21 cellular contexts compared by ENCODE assay signal in genomic region chr12:6042447-6042846, GRCh38.
DNase-seq lines count a peak whose midpoint lies in the region; ATAC-seq, FAIRE-seq and TF ChIP-seq lines count a peak whose summit lies in the region.
"Had no signal": no experiment of that assay in that cellular context is flagged by ENCODE, and none has a peak within 500 bp of the region (broad histone marks: within the 10 kb centered on the region; RNA-seq: fewer than 3 reads in every experiment).

No MANE protein-coding gene starts in this region.

- H3K9ac ChIP-seq in HepG2 (ENCODE audit: insufficient read depth, low read depth, low read length) (no peak overlapping the region), IMR-90 (ENCODE audit: low read depth, low read length) (no peak overlapping the region), K562 (ENCODE audit: insufficient read depth in 1 of 2, low read depth in 2 of 2, low read length in 2 of 2) (no peak overlapping the region)
- H3K9ac ChIP-seq: BLaER1 treated with 17β-estradiol and CSF1 and Interleukin-3, amounts not matched to agents 10 nM and 100 nM had no signal

- POLR2A ChIA-PET in HepG2 (lab: Yijun Ruan, JAX) = no interaction called here
- POLR2A ChIA-PET in IMR-90 (lab: Charles Lee; ENCODE audit: unreplicated experiment) = no interaction called here
- POLR2A ChIA-PET in K562 (lab: Yijun Ruan, JAX) = interaction anchor here (0.6 kb wide), 1 partner anchor 124 kb away, joined by 3 read pairs; no protein-coding TSS in a partner anchor

- BruUV-seq in HepG2 (replicated peaks; lab: Mats Ljungman, UMichigan) = no TSS peak
- BruUV-seq in IMR-90 (replicated peaks; lab: Mats Ljungman, UMichigan) = no TSS peak
- no TSS peak for BruUV-seq in K562 (replicated peaks; lab: Mats Ljungman, UMichigan)

- H4K5ac ChIP-seq in IMR-90 (ENCODE audit: low read depth, low read length) = no peak overlapping the region

- H3K9me3 ChIP-seq in HepG2 (ENCODE audit: low read length) = no peaks in the 10 kb centered on the region
- no peaks in the 10 kb centered on the region for H3K9me3 ChIP-seq in right lobe of liver
- no peaks in the 10 kb centered on the region for H3K9me3 ChIP-seq in IMR-90 (ENCODE audit: control insufficient read depth, insufficient read depth, low read length)
- no peaks in the 10 kb centered on the region for H3K9me3 ChIP-seq in K562 (replicated peaks; ENCODE audit: control insufficient read depth, insufficient read depth, low read depth, low read length)
- no peaks in the 10 kb centered on the region for H3K9me3 ChIP-seq in osteoblast (ENCODE audit: low read depth, low read length)
- H3K9me3 ChIP-seq: BLaER1 treated with 17β-estradiol and CSF1 and Interleukin-3, amounts not matched to agents 10 nM and 100 nM; Caco-2 had no signal

- dilution Hi-C loops in IMR-90 (cut with HindIII; ENCODE audit: low sequenced_read_pairs, unreplicated experiment) = no loop called here

- no peaks in the 10 kb centered on the region for H3K79me1 ChIP-seq in IMR-90 (ENCODE audit: low read depth in 1 of 2, low read length in 2 of 2)

- no peak overlapping the region for H4K91ac ChIP-seq in IMR-90 (ENCODE audit: insufficient read depth, low read depth, low read length)

- 72% methylated on average over 16 of the region's 16 CpGs for WGBS in HepG2 (ENCODE audit: low lambda C conversion rate)
- WGBS in right lobe of liver (ENCODE audit: insufficient coverage, low coverage, low lambda C conversion rate, missing lambda C conversion rate) = 77% methylated on average over 9 of the region's 16 CpGs
- 97% methylated on average over 15 of the region's 16 CpGs; no CpG with 5 or more reads in 1 of the 2 experiments for WGBS in IMR-90 (ENCODE audit: extremely low coverage in 2 of 2, insufficient read length in 1 of 2), 2 experiments
- 1% methylated on average over 12 of the region's 16 CpGs for WGBS in K562 (ENCODE audit: insufficient coverage, low coverage, missing lambda C conversion rate)

- H2BK120ac ChIP-seq in IMR-90 (ENCODE audit: low read depth, low read length) = no peak overlapping the region

- intact Hi-C loops in HepG2 (cut with micrococcal nuclease; ENCODE audit: unreplicated experiment) (no loop called here), right lobe of liver (cut with DNase I) (no loop called here), IMR-90 (cut with micrococcal nuclease) (loop anchor here (10.0 kb wide), 1 partner anchor 958 kb away; no protein-coding TSS in a partner anchor), K562 (cut with micrococcal nuclease) (no loop called here), Right ventricle myocardium superior (cut with DNase I) (no loop called here)

- H3K27me3 ChIP-seq in HepG2 (ENCODE audit: control insufficient read depth in 1 of 2, insufficient read depth in 2 of 2, low read length in 2 of 2) = no peaks in the 10 kb centered on the region
- no peaks in the 10 kb centered on the region for H3K27me3 ChIP-seq in right lobe of liver
- no peaks in the 10 kb centered on the region for H3K27me3 ChIP-seq in IMR-90 (ENCODE audit: control insufficient read depth, insufficient read depth, low read length)
- peaks cover 2 to 26% of the 10 kb centered on the region in 2 experiments; a peak in 3 of 5 replicates for H3K27me3 ChIP-seq in K562 (ENCODE audit: control insufficient read depth in 2 of 2, insufficient read depth in 2 of 2, low read length in 2 of 2)
- no peaks in the 10 kb centered on the region for H3K27me3 ChIP-seq in osteoblast (ENCODE audit: insufficient read depth, low read length)
- H3K27me3 ChIP-seq: BLaER1 treated with 17β-estradiol and CSF1 and Interleukin-3, amounts not matched to agents 10 nM and 100 nM had no signal

- H3K56ac ChIP-seq in IMR-90 (ENCODE audit: extremely low read depth, insufficient read depth, low read length) = no peak overlapping the region

- H3K18ac ChIP-seq in IMR-90 (ENCODE audit: low read depth, low read length) = no peak overlapping the region

- H3K4me3 ChIP-seq in HepG2 (replicated peaks in 1 of 3; ENCODE audit: insufficient read depth in 1 of 3, low read depth in 2 of 3, low read length in 3 of 3) = no peak overlapping the region
- no peak overlapping the region for H3K4me3 ChIP-seq in right lobe of liver
- H3K4me3 ChIP-seq in IMR-90 (ENCODE audit: insufficient read depth, low read depth, low read length) = no peak overlapping the region
- no peak overlapping the region for H3K4me3 ChIP-seq in K562
- H3K4me3 ChIP-seq in osteoblast (ENCODE audit: insufficient read depth, low read length) = no peak overlapping the region
- H3K4me3 ChIP-seq: BLaER1 treated with 17β-estradiol and CSF1 and Interleukin-3, amounts not matched to agents 10 nM and 100 nM had no signal

- H4K20me1 ChIP-seq in HepG2 (ENCODE audit: insufficient read depth, low read length) (no peaks in the 10 kb centered on the region), IMR-90 (ENCODE audit: insufficient read depth, low read length) (no peaks in the 10 kb centered on the region), K562 (replicated peaks; ENCODE audit: control insufficient read depth, insufficient read depth, low read length) (no peaks in the 10 kb centered on the region), osteoblast (ENCODE audit: insufficient read depth, low read length) (no peaks in the 10 kb centered on the region)
- H4K20me1 ChIP-seq: BLaER1 treated with 17β-estradiol and CSF1 and Interleukin-3, amounts not matched to agents 10 nM and 100 nM had no signal

- CTCF ChIA-PET in HepG2 (lab: Yijun Ruan, JAX; ENCODE audit: low intra/inter-chr PET ratio, low total read pairs) = no interaction called here
- CTCF ChIA-PET in IMR-90 (lab: Yijun Ruan, JAX) = interaction anchor here (1.0 kb wide), 1 partner anchor 54 kb away, joined by 4 read pairs; no protein-coding TSS in a partner anchor
- CTCF ChIA-PET in K562 (lab: Yijun Ruan, JAX; ENCODE audit: low intra/inter-chr PET ratio) = no interaction called here

- H3K36me3 ChIP-seq in HepG2 (replicated peaks in 1 of 2; ENCODE audit: control insufficient read depth in 1 of 2, insufficient read depth in 2 of 2, low read length in 2 of 2) (no peaks in the 10 kb centered on the region), right lobe of liver (no peaks in the 10 kb centered on the region), IMR-90 (ENCODE audit: control insufficient read depth, insufficient read depth, low read length) (no peaks in the 10 kb centered on the region), K562 (ENCODE audit: control insufficient read depth, insufficient read depth, low read length) (no peaks in the 10 kb centered on the region), osteoblast (ENCODE audit: insufficient read depth, low read length) (no peaks in the 10 kb centered on the region)
- H3K36me3 ChIP-seq: BLaER1 treated with 17β-estradiol and CSF1 and Interleukin-3, amounts not matched to agents 10 nM and 100 nM had no signal

- no peak overlapping the region for H2AK5ac ChIP-seq in IMR-90 (ENCODE audit: low read depth, low read length)

- no peak for TF ChIP-seq RAD21 in HepG2 (CRISPR knock-in tag; IDR thresholded peaks at IDR 0.05)
- TF ChIP-seq RAD21 in IMR-90 (IDR thresholded peaks at IDR 0.05; ENCODE audit: low read length) = no peak
- TF ChIP-seq RAD21 in K562 (CRISPR knock-in tag; conservative IDR thresholded peaks at IDR 0.05 in 1 of 2, IDR thresholded peaks at IDR 0.05 in 1 of 2) = no peak

- H3K4me1 ChIP-seq in HepG2 (ENCODE audit: insufficient read depth, low read length) (no peaks in the 10 kb centered on the region), right lobe of liver (no peaks in the 10 kb centered on the region), IMR-90 (ENCODE audit: control insufficient read depth, insufficient read depth, low read length) (peaks cover 15% of the 10 kb centered on the region), K562 (replicated peaks in 1 of 2; ENCODE audit: control insufficient read depth in 2 of 2, insufficient read depth in 2 of 2, low read length in 2 of 2) (no peaks in the 10 kb centered on the region; a peak in 1 of 5 replicates), osteoblast (ENCODE audit: insufficient read depth, low read length) (peaks cover 16% of the 10 kb centered on the region)
- H3K4me1 ChIP-seq: BLaER1 treated with 17β-estradiol and CSF1 and Interleukin-3, amounts not matched to agents 10 nM and 100 nM; Caco-2 had no signal

- no peak overlapping the region for H3K14ac ChIP-seq in IMR-90 (replicated peaks; ENCODE audit: low read depth, low read length)

- H2BK15ac ChIP-seq in IMR-90 (ENCODE audit: low read depth, low read length) = no peak overlapping the region

- no peak overlapping the region for H2BK20ac ChIP-seq in IMR-90 (ENCODE audit: low read depth, low read length)

- no peak for TF ChIP-seq POLR2A in HepG2 (IDR thresholded peaks at IDR 0.05; ENCODE audit: insufficient read depth in 1 of 2, low read depth in 2 of 2, low read length in 2 of 2)
- TF ChIP-seq POLR2A in right lobe of liver (IDR thresholded peaks at IDR 0.05) = no peak
- TF ChIP-seq POLR2A in IMR-90 (IDR thresholded peaks at IDR 0.05; ENCODE audit: low read depth, low read length) = no peak
- no peak for TF ChIP-seq POLR2A in K562 (conservative IDR thresholded peaks at IDR 0.05)

- H2AFZ ChIP-seq in HepG2 (ENCODE audit: low read length) = no peak overlapping the region
- no peak overlapping the region for H2AFZ ChIP-seq in IMR-90 (replicated peaks; ENCODE audit: low read length, poor library complexity)
- no peak overlapping the region for H2AFZ ChIP-seq in K562 (ENCODE audit: low read depth, low read length)
- no peak overlapping the region for H2AFZ ChIP-seq in osteoblast (ENCODE audit: low read length)

- H3K4ac ChIP-seq in IMR-90 (ENCODE audit: low read depth, low read length) = no peak overlapping the region

- no peak for TF ChIP-seq EP300 in HepG2 (IDR thresholded peaks at IDR 0.05; ENCODE audit: low read depth in 2 of 2, low read length in 2 of 2)
- TF ChIP-seq EP300 in HepG2 (CRISPR knock-in tag; IDR thresholded peaks at IDR 0.05; ENCODE audit: borderline replicate concordance) = no peak
- TF ChIP-seq EP300 in K562 (IDR thresholded peaks at IDR 0.05; ENCODE audit: low read length) = no peak

- FAIRE-seq in HepG2 (lab: Jason Lieb, UNC) (no peak), K562 (lab: Jason Lieb, UNC) (no peak)
- FAIRE-seq: D721Med, GM12892, GM18507, HTR-8/SVneo had no signal

- H3K9me1 ChIP-seq in IMR-90 (ENCODE audit: insufficient read depth, low read length) = peaks cover 20% of the 10 kb centered on the region
- H3K9me1 ChIP-seq in K562 (ENCODE audit: control insufficient read depth, insufficient read depth, low read length) = no peaks in the 10 kb centered on the region

- H3K79me2 ChIP-seq in HepG2 (ENCODE audit: insufficient read depth, low read length) (no peaks in the 10 kb centered on the region), K562 (ENCODE audit: control insufficient read depth, insufficient read depth, low read length) (no peaks in the 10 kb centered on the region), osteoblast (ENCODE audit: insufficient read depth, low read length) (no peaks in the 10 kb centered on the region)

- peak overlapping the region; percentile 38 for H2AK9ac ChIP-seq in IMR-90 (replicated peaks; ENCODE audit: low read depth, low read length, poor library complexity)

- ATAC-seq in HepG2 (no peak), right lobe of liver (no peak), IMR-90 (ENCODE audit: low read depth) (no peak), K562 (no peak), Right ventricle myocardium superior (ENCODE audit: poor library complexity) (no peak)
- ATAC-seq: HCT116 had no signal

- H3K23ac ChIP-seq in IMR-90 (ENCODE audit: low read depth, low read length) = no peak overlapping the region

- in situ Hi-C loops in HepG2 (cut with HindIII; ENCODE audit: extremely low pct_ligation_motif_present, low pct_unique_long_range_greater_than_20kb) (no loop called here), IMR-90 (cut with MboI; ENCODE audit: low sequenced_read_pairs) (loop anchor here (10.0 kb wide), 1 partner anchor 608 kb away; the partner anchor contains the start of gene NTF3), K562 (cut with MboI) (loop anchor here (5.0 kb wide), 1 partner anchor 55 kb away; no protein-coding TSS in a partner anchor)

- H4K8ac ChIP-seq in IMR-90 (ENCODE audit: low read depth in 2 of 2, low read length in 2 of 2) = no peak overlapping the region

- DNase-seq in HepG2 (ENCODE audit: low spot score) (no peak), right lobe of liver (no peak), IMR-90 (no peak), K562 (ENCODE audit: extremely low read depth in 1 of 4, low spot score in 3 of 4) (no peak), osteoblast (ENCODE audit: insufficient read length, low spot score, missing footprints) (no peak), Right ventricle myocardium superior (no peak), NCI-H2107 (lab: John Stamatoyannopoulos, UW) (no peak)
- DNase-seq: 8988T; Caco-2; CD4-positive, CD25-positive, alpha-beta regulatory T cell; CD8-positive, alpha-beta memory T cell; GDM1; GOT3; H7; HFFc6 had no signal

- H3K27ac ChIP-seq in HepG2 (ENCODE audit: extremely low read length, insufficient read depth, low read length) (no peak overlapping the region), right lobe of liver (no peak overlapping the region), IMR-90 (ENCODE audit: insufficient read depth, low read length) (no peak overlapping the region), K562 (ENCODE audit: extremely low read depth, low read depth, low read length) (no peak overlapping the region), osteoblast (ENCODE audit: low read depth, low read length) (no peak overlapping the region)
- H3K27ac ChIP-seq: BLaER1 treated with 17β-estradiol and CSF1 and Interleukin-3, amounts not matched to agents 10 nM and 100 nM had no signal

- TF ChIP-seq CTCF in HepG2 (CRISPR knock-in tag; IDR thresholded peaks at IDR 0.05) (no peak), right lobe of liver (IDR thresholded peaks at IDR 0.05) (no peak), IMR-90 (conservative IDR thresholded peaks at IDR 0.05; ENCODE audit: low read depth, low read length) (no peak), K562 (IDR thresholded peaks at IDR 0.05 in 2 of 3, conservative IDR thresholded peaks at IDR 0.05 in 1 of 3; ENCODE audit: insufficient read depth in 2 of 3, low read depth in 1 of 3, low read length in 3 of 3) (no peak), osteoblast (IDR thresholded peaks at IDR 0.05; ENCODE audit: extremely low read depth, low read depth, low read length) (no peak)

- H2BK5ac ChIP-seq in IMR-90 (ENCODE audit: low read depth, low read length, poor library complexity, severe bottlenecking) = no peak overlapping the region

- H3K4me2 ChIP-seq in HepG2 (ENCODE audit: low read depth, low read length) (no peak overlapping the region), IMR-90 (ENCODE audit: low read depth, low read length) (no peak overlapping the region), K562 (ENCODE audit: insufficient read depth, low read length) (no peak overlapping the region), osteoblast (ENCODE audit: insufficient read depth, low read length) (no peak overlapping the region)
- H3K4me2 ChIP-seq: BLaER1 treated with 17β-estradiol and CSF1 and Interleukin-3, amounts not matched to agents 10 nM and 100 nM had no signal

Comparison
In these comparisons a context has a peak if more than half of its experiments do, and no peak if none do; other contexts are left out.
1. Of the 241 proteins assayed by ChIP-seq in both HepG2 and K562: peak only in HepG2: none; only in K562: TFE3; in both: RAD51; in neither: 238; mixed calls (peak in some experiments, not most) for 1.